2 cellular contexts compared by ENCODE assay signal in genomic region chrX:153120230-153120629, GRCh38. TPM values are rescaled to one million over a fixed set of nuclear protein-coding genes. Genes with fewer than 3 reads are reported as not detected.
"Had no signal": no experiment of that assay in that cellular context is flagged by ENCODE, and none has a peak within 500 bp of the region (broad histone marks: within the 10 kb centered on the region; RNA-seq: fewer than 3 reads in every experiment).

No MANE protein-coding gene starts in this region.

RNA-seq across cellular contexts. Expression of gene MAGEA1, which starts 58.9 kb away (rescaled TPM):
- total RNA-seq: G401, GM12878 had no signal
